23 cellular contexts compared by ENCODE assay signal in genomic region chr2:134407154-134407890, GRCh38.
A peak's percentile ranks its signal among the peaks of the same experiment; 100 is the strongest.
DNase-seq lines count a peak whose midpoint lies in the region; ATAC-seq and TF ChIP-seq lines count a peak whose summit lies in the region.
"Had no signal": no experiment of that assay in that cellular context is flagged by ENCODE, and none has a peak within 500 bp of the region (broad histone marks: within the 10 kb centered on the region; RNA-seq: fewer than 3 reads in every experiment).

No MANE protein-coding gene starts in this region.

- POLR2A ChIA-PET in MCF 10A (lab: Yijun Ruan, JAX) (interaction anchor here (0.6 to 1.4 kb wide), 4 partner anchors 9 to 1434 kb away, joined by 3 to 6 read pairs (median 4); no protein-coding TSS in a partner anchor), T-cell (lab: Charles Lee) (interaction anchor here (0.6 kb wide), 2 partner anchors 12 to 229 kb away, joined by 3 to 4 read pairs; no protein-coding TSS in a partner anchor)
- POLR2A ChIA-PET in activated CD4-positive, alpha-beta T cell treated with anti-CD3 and anti-CD28 coated beads, Interleukin-2, amount 10 ng/mL, durations not matched to agents 7 days and 5 days (lab: Charles Lee) = no interaction called here

- no peaks in the 10 kb centered on the region for H3K36me3 ChIP-seq in breast epithelium
- H3K36me3 ChIP-seq: ovary had no signal

- TF ChIP-seq POLR2A in breast epithelium (IDR thresholded peaks at IDR 0.05) = no peak

- H3K27me3 Mint-ChIP-seq in MCF 10A (ENCODE audit: insufficient read depth, unreplicated experiment) (no peaks in the 10 kb centered on the region), T-cell (no peaks in the 10 kb centered on the region)
- no peaks in the 10 kb centered on the region for H3K27me3 Mint-ChIP-seq in activated CD4-positive, alpha-beta T cell treated with anti-CD3 and anti-CD28 coated beads, Interleukin-2, amount 10 ng/mL, durations not matched to agents 7 days and 5 days
- H3K27me3 Mint-ChIP-seq: activated CD4-positive, alpha-beta T cell treated with anti-CD3 and anti-CD28 coated beads, Interleukin-2, amount 10 ng/mL, durations not matched to agents 24 days and 14 days; brain; type B pancreatic cell had no signal

- no peaks in the 10 kb centered on the region for H3K9me3 ChIP-seq in breast epithelium
- H3K9me3 ChIP-seq: ovary had no signal

- no peaks in the 10 kb centered on the region for H3K9me3 Mint-ChIP-seq in MCF 10A (ENCODE audit: unreplicated experiment)
- H3K9me3 Mint-ChIP-seq in T-cell = no peaks in the 10 kb centered on the region
- no peaks in the 10 kb centered on the region for H3K9me3 Mint-ChIP-seq in activated CD4-positive, alpha-beta T cell treated with anti-CD3 and anti-CD28 coated beads, Interleukin-2, amount 10 ng/mL, durations not matched to agents 7 days and 5 days
- H3K9me3 Mint-ChIP-seq: activated CD4-positive, alpha-beta T cell treated with anti-CD3 and anti-CD28 coated beads, Interleukin-2, amount 10 ng/mL, durations not matched to agents 24 days and 14 days; brain; type B pancreatic cell had no signal

- H3K27ac ChIP-seq in breast epithelium (no peak overlapping the region), foreskin keratinocyte (peak overlapping the region; percentile 94)
- H3K27ac ChIP-seq: ovary had no signal

- H3K4me1 ChIP-seq in breast epithelium (peaks cover 0 to 10% of the 10 kb centered on the region in 2 donors), foreskin keratinocyte (peaks cover 48% of the 10 kb centered on the region)

- H3K27me3 ChIP-seq in breast epithelium = no peaks in the 10 kb centered on the region
- no peaks in the 10 kb centered on the region for H3K27me3 ChIP-seq in foreskin keratinocyte
- H3K27me3 ChIP-seq: ovary had no signal

- ATAC-seq in T-cell (replicated peaks in 1 of 4) (no peak), foreskin keratinocyte (peak; percentile 65), HG03520 (IDR thresholded peaks at IDR 0.05; ENCODE audit: unreplicated experiment) (no peak)
- ATAC-seq: right cardiac atrium had no signal

- no peak for TF ChIP-seq CTCF in MCF 10A (IDR thresholded peaks at IDR 0.05; ENCODE audit: unreplicated experiment)
- no peak for TF ChIP-seq CTCF in breast epithelium (IDR thresholded peaks at IDR 0.05)
- no peak for TF ChIP-seq CTCF in foreskin keratinocyte (conservative IDR thresholded peaks at IDR 0.05)

- H3K36me3 Mint-ChIP-seq in MCF 10A (ENCODE audit: insufficient read depth, unreplicated experiment) = no peaks in the 10 kb centered on the region
- H3K36me3 Mint-ChIP-seq in T-cell = peaks cover 29% of the 10 kb centered on the region
- peaks cover 17% of the 10 kb centered on the region for H3K36me3 Mint-ChIP-seq in activated CD4-positive, alpha-beta T cell treated with anti-CD3 and anti-CD28 coated beads, Interleukin-2, amount 10 ng/mL, durations not matched to agents 7 days and 5 days (ENCODE audit: low read depth)

- H3K27ac Mint-ChIP-seq in MCF 10A (ENCODE audit: low read depth, unreplicated experiment) = peak overlapping the region; percentile 42
- H3K27ac Mint-ChIP-seq in T-cell = peak overlapping the region; percentile 41 to 77
- no peak overlapping the region for H3K27ac Mint-ChIP-seq in activated CD4-positive, alpha-beta T cell treated with anti-CD3 and anti-CD28 coated beads, Interleukin-2, amount 10 ng/mL, durations not matched to agents 7 days and 5 days
- H3K27ac Mint-ChIP-seq: activated CD4-positive, alpha-beta T cell treated with anti-CD3 and anti-CD28 coated beads, Interleukin-2, amount 10 ng/mL, durations not matched to agents 24 days and 14 days; type B pancreatic cell had no signal

- H3K4me1 Mint-ChIP-seq in MCF 10A (ENCODE audit: insufficient read depth, unreplicated experiment) = peaks cover 56% of the 10 kb centered on the region
- H3K4me1 Mint-ChIP-seq in T-cell = peaks cover 57 to 66% (median 58%) of the 10 kb centered on the region in 3 donors
- H3K4me1 Mint-ChIP-seq in activated CD4-positive, alpha-beta T cell treated with anti-CD3 and anti-CD28 coated beads, Interleukin-2, amount 10 ng/mL, durations not matched to agents 7 days and 5 days = peaks cover 41% of the 10 kb centered on the region

- BruUV-seq in MCF 10A (replicated peaks; lab: Mats Ljungman, UMichigan) = no TSS peak

- H3K4me3 Mint-ChIP-seq in MCF 10A (ENCODE audit: unreplicated experiment) (no peak overlapping the region), T-cell (no peak overlapping the region)
- no peak overlapping the region for H3K4me3 Mint-ChIP-seq in activated CD4-positive, alpha-beta T cell treated with anti-CD3 and anti-CD28 coated beads, Interleukin-2, amount 10 ng/mL, durations not matched to agents 7 days and 5 days
- H3K4me3 Mint-ChIP-seq: activated CD4-positive, alpha-beta T cell treated with anti-CD3 and anti-CD28 coated beads, Interleukin-2, amount 10 ng/mL, durations not matched to agents 24 days and 14 days; brain; type B pancreatic cell had no signal

- H3K4me3 ChIP-seq in breast epithelium = no peak overlapping the region
- H3K4me3 ChIP-seq: ovary had no signal

- intact Hi-C loops in MCF 10A (cut with micrococcal nuclease) = no loop called here
- intact Hi-C loops in breast epithelium (cut with DNase I; ENCODE audit: low total_unique reads) = no loop called here
- intact Hi-C loops in posterior vena cava (cut with DNase I) = no loop called here

- CTCF ChIA-PET in MCF 10A (lab: Yijun Ruan, JAX) (interaction anchor here (1.2 to 2.7 kb wide), 5 partner anchors 31 to 597 kb away, joined by 3 to 12 read pairs (median 6); no protein-coding TSS in a partner anchor), T-cell (lab: Charles Lee) (interaction anchor here (0.6 to 0.7 kb wide), 2 partner anchors 63 to 644 kb away, joined by 3 to 5 read pairs; no protein-coding TSS in a partner anchor)
- CTCF ChIA-PET in activated CD4-positive, alpha-beta T cell treated with anti-CD3 and anti-CD28 coated beads, Interleukin-2, amount 10 ng/mL, durations not matched to agents 7 days and 5 days (lab: Charles Lee) = no interaction called here

- DNase-seq in MCF 10A (ENCODE audit: unreplicated experiment) = no peak
- no peak for DNase-seq in breast epithelium (ENCODE audit: low spot score in 2 of 2)
- DNase-seq in T-cell = no peak
- peak; percentile 71 to 94 for DNase-seq in foreskin keratinocyte
- no peak for DNase-seq in posterior vena cava (ENCODE audit: low spot score)
- no peak for DNase-seq in Ammon's horn (ENCODE audit: low spot score)
- no peak for DNase-seq in activated CD4-positive, alpha-beta T cell treated with anti-CD3 and anti-CD28 coated beads, Interleukin-2, amount 10 ng/mL, durations not matched to agents 7 days and 5 days
- DNase-seq: activated CD4-positive, alpha-beta T cell treated with anti-CD3 and anti-CD28 coated beads, Interleukin-2, amount 10 ng/mL, durations not matched to agents 24 days and 14 days; activated CD8-positive, alpha-beta memory T cell treated with anti-CD3 and anti-CD28 coated beads, Interleukin-2, amount 50 U/mL, for 4 hours; activated gamma-delta T cell; C1 segment of cervical spinal cord; DMS 273 treated with DMSO at 0.1 percent for 48 hours; effector memory CD4-positive, alpha-beta T cell; H7; KG1; kidney glomerular epithelial cell; mesendoderm; NCI-H187 treated with DMSO at 0.1 percent for 48 hours; ovary; right cardiac atrium had no signal

Comparison
In these comparisons a context has a peak if more than half of its experiments do, and no peak if none do; other contexts are left out.
1. DNase-seq: peak in foreskin keratinocyte (2 of 2); none in MCF 10A (single experiment), breast epithelium (0 of 2), T-cell (0 of 34), posterior vena cava (single experiment), Ammon's horn (single experiment) and activated CD4-positive, alpha-beta T cell treated with anti-CD3 and anti-CD28 coated beads, Interleukin-2, amount 10 ng/mL, durations not matched to agents 7 days and 5 days (single experiment).